ENCODE assay signal across 25 cellular contexts in the genomic region with DNA sequence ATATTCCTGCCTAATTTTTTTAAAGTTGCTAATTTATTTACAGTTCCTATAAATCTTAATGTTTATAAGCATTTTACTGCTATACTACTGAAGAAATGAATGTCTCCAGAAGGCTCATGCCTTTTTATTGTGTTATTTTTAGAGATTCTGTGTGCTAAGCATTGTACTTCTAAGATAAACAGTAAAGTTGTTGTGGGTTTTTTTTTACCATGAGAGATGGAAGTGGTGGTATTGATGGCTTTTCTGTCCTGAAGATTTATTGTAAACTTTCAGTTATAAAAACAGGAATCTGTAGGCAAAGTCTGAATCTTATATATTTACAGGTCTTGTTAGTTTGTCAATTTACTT.
DNase-seq lines count a peak whose midpoint lies in the region; ATAC-seq, FAIRE-seq and TF ChIP-seq lines count a peak whose summit lies in the region.
"Had no signal": no experiment of that assay in that cellular context is flagged by ENCODE, and none has a peak within 500 bp of the region (broad histone marks: within the 10 kb centered on the region; RNA-seq: fewer than 3 reads in every experiment).

No MANE protein-coding gene starts in this region.

- peaks cover 65% of the 10 kb centered on the region for H3K4me1 Mint-ChIP-seq in activated T-cell treated with anti-CD3 and anti-CD28 coated beads, Interleukin-2, amount 50 U/mL, for 24 hours (ENCODE audit: low read depth)
- H3K4me1 Mint-ChIP-seq in activated T-helper 1 cell treated with anti-CD3 and anti-CD28 coated beads, Interleukin-12 subunit alpha, Interleukin-12 subunit beta, Interleukin-2, Interleukin-4 antibody, amounts not matched to agents 30 ng/mL and 10 ng/mL and 1 ng/mL, durations not matched to agents 14 hours and 24 hours and 36 hours (ENCODE audit: low read depth) = peaks cover 43% of the 10 kb centered on the region
- H3K4me1 Mint-ChIP-seq in memory B cell = peaks cover 28% of the 10 kb centered on the region

- peaks cover 13% of the 10 kb centered on the region for H3K4me1 ChIP-seq in HEK293 (ENCODE audit: control insufficient read depth, insufficient read depth, low read length)
- H3K4me1 ChIP-seq: breast epithelium had no signal

- no peak for TF ChIP-seq CTCF in HEK293 (tag by site-specific recombination; IDR thresholded peaks at IDR 0.05)

- peak overlapping the region; percentile 95 for H3K27ac Mint-ChIP-seq in activated T-cell treated with anti-CD3 and anti-CD28 coated beads, Interleukin-2, amount 50 U/mL, for 24 hours
- H3K27ac Mint-ChIP-seq in activated T-helper 1 cell treated with anti-CD3 and anti-CD28 coated beads, Interleukin-12 subunit alpha, Interleukin-12 subunit beta, Interleukin-2, Interleukin-4 antibody, amounts not matched to agents 30 ng/mL and 10 ng/mL and 1 ng/mL, durations not matched to agents 14 hours and 24 hours and 36 hours = peak overlapping the region; percentile 99
- H3K27ac Mint-ChIP-seq in memory B cell = peak overlapping the region; percentile 89

- no peak overlapping the region for H3K4me3 ChIP-seq in HEK293 (ENCODE audit: low read depth, low read length)
- H3K4me3 ChIP-seq: breast epithelium, gastroesophageal sphincter, lower lobe of right lung, psoas muscle had no signal

- H3K27me3 Mint-ChIP-seq in activated T-cell treated with anti-CD3 and anti-CD28 coated beads, Interleukin-2, amount 50 U/mL, for 24 hours = no peaks in the 10 kb centered on the region
- no peaks in the 10 kb centered on the region for H3K27me3 Mint-ChIP-seq in activated T-helper 1 cell treated with anti-CD3 and anti-CD28 coated beads, Interleukin-12 subunit alpha, Interleukin-12 subunit beta, Interleukin-2, Interleukin-4 antibody, amounts not matched to agents 30 ng/mL and 10 ng/mL and 1 ng/mL, durations not matched to agents 14 hours and 24 hours and 36 hours (ENCODE audit: insufficient read depth)
- no peaks in the 10 kb centered on the region for H3K27me3 Mint-ChIP-seq in memory B cell
- H3K27me3 Mint-ChIP-seq: activated naive CD4-positive, alpha-beta T cell treated with anti-CD3 and anti-CD28 coated beads, Interleukin-2, amount 10 ng/mL, durations not matched to agents 7 days and 5 days; naive thymus-derived CD8-positive, alpha-beta T cell had no signal

- no peaks in the 10 kb centered on the region for H3K9me3 Mint-ChIP-seq in activated T-cell treated with anti-CD3 and anti-CD28 coated beads, Interleukin-2, amount 50 U/mL, for 24 hours
- H3K9me3 Mint-ChIP-seq in activated T-helper 1 cell treated with anti-CD3 and anti-CD28 coated beads, Interleukin-12 subunit alpha, Interleukin-12 subunit beta, Interleukin-2, Interleukin-4 antibody, amounts not matched to agents 30 ng/mL and 10 ng/mL and 1 ng/mL, durations not matched to agents 14 hours and 24 hours and 36 hours = no peaks in the 10 kb centered on the region
- no peaks in the 10 kb centered on the region for H3K9me3 Mint-ChIP-seq in memory B cell
- H3K9me3 Mint-ChIP-seq: activated naive CD4-positive, alpha-beta T cell treated with anti-CD3 and anti-CD28 coated beads, Interleukin-2, amount 10 ng/mL, durations not matched to agents 7 days and 5 days; naive thymus-derived CD8-positive, alpha-beta T cell had no signal

- H3K36me3 ChIP-seq in HEK293 (ENCODE audit: control insufficient read depth in 2 of 2, insufficient read depth in 1 of 2, low read length in 2 of 2) = no peaks in the 10 kb centered on the region
- H3K36me3 ChIP-seq: breast epithelium, gastroesophageal sphincter, lower lobe of right lung had no signal

- DNase-seq in activated T-cell treated with anti-CD3 and anti-CD28 coated beads, Interleukin-2, amount 50 U/mL, for 24 hours = no peak
- DNase-seq in activated T-cell treated with anti-CD3 and anti-CD28 coated beads, Interleukin-2, amount 50 U/mL, for 1 hour = no peak
- no peak for DNase-seq in activated T-helper 1 cell treated with anti-CD3 and anti-CD28 coated beads, Interleukin-12 subunit alpha, Interleukin-12 subunit beta, Interleukin-2, Interleukin-4 antibody, amounts not matched to agents 30 ng/mL and 10 ng/mL and 1 ng/mL, durations not matched to agents 14 hours and 24 hours and 36 hours (ENCODE audit: low spot score)
- DNase-seq in memory B cell (ENCODE audit: low spot score in 2 of 2) (no peak), frontal cortex (ENCODE audit: low spot score in 2 of 2) (no peak), cerebellar nuclear complex (lab: John Stamatoyannopoulos, UW) (no peak), SHP77 treated with DMSO at 0.1 percent for 48 hours (lab: John Stamatoyannopoulos, UW) (no peak)
- DNase-seq: ACHN; activated naive CD4-positive, alpha-beta T cell treated with anti-CD3 and anti-CD28 coated beads, Interleukin-2, amount 10 ng/mL, durations not matched to agents 7 days and 5 days; anterior cingulate cortex; COR-L47; HCEC 1CT; lower lobe of right lung; naive thymus-derived CD8-positive, alpha-beta T cell; NCI-H146; NCI-H345; NCI-H69; occipital lobe; psoas muscle; trophoblast cell had no signal

- no peak for ATAC-seq in memory B cell (ENCODE audit: low read depth)
- ATAC-seq: gastroesophageal sphincter; naive thymus-derived CD8-positive, alpha-beta T cell; psoas muscle; Right ventricle myocardium inferior; sciatic nerve had no signal

- H3K27ac ChIP-seq in HEK293 (ENCODE audit: extremely low read depth, low read depth, low read length) = no peak overlapping the region
- H3K27ac ChIP-seq: breast epithelium, gastroesophageal sphincter, lower lobe of right lung, psoas muscle had no signal

- no peak overlapping the region for H3K4me3 Mint-ChIP-seq in activated T-cell treated with anti-CD3 and anti-CD28 coated beads, Interleukin-2, amount 50 U/mL, for 24 hours
- peak overlapping the region; percentile 1 for H3K4me3 Mint-ChIP-seq in activated T-helper 1 cell treated with anti-CD3 and anti-CD28 coated beads, Interleukin-12 subunit alpha, Interleukin-12 subunit beta, Interleukin-2, Interleukin-4 antibody, amounts not matched to agents 30 ng/mL and 10 ng/mL and 1 ng/mL, durations not matched to agents 14 hours and 24 hours and 36 hours
- no peak overlapping the region for H3K4me3 Mint-ChIP-seq in memory B cell
- H3K4me3 Mint-ChIP-seq: activated naive CD4-positive, alpha-beta T cell treated with anti-CD3 and anti-CD28 coated beads, Interleukin-2, amount 10 ng/mL, durations not matched to agents 7 days and 5 days had no signal

- H3K36me3 Mint-ChIP-seq in activated T-cell treated with anti-CD3 and anti-CD28 coated beads, Interleukin-2, amount 50 U/mL, for 24 hours (ENCODE audit: low read depth) = peaks cover 20% of the 10 kb centered on the region
- H3K36me3 Mint-ChIP-seq in activated T-helper 1 cell treated with anti-CD3 and anti-CD28 coated beads, Interleukin-12 subunit alpha, Interleukin-12 subunit beta, Interleukin-2, Interleukin-4 antibody, amounts not matched to agents 30 ng/mL and 10 ng/mL and 1 ng/mL, durations not matched to agents 14 hours and 24 hours and 36 hours (ENCODE audit: low read depth) = peaks cover 14% of the 10 kb centered on the region
- peaks cover 14% of the 10 kb centered on the region for H3K36me3 Mint-ChIP-seq in memory B cell

- FAIRE-seq in frontal cortex (lab: Jason Lieb, UNC) = no peak

- POLR2A ChIA-PET in HEK293 (lab: Yijun Ruan, JAX) = no interaction called here

- CTCF ChIA-PET in HEK293 (lab: Yijun Ruan, JAX) = no interaction called here

- no peaks in the 10 kb centered on the region for H3K9me3 ChIP-seq in HEK293 (ENCODE audit: control insufficient read depth, insufficient read depth, low read depth, low read length)
- H3K9me3 ChIP-seq: breast epithelium, gastroesophageal sphincter, lower lobe of right lung, psoas muscle had no signal

- intact Hi-C loops in activated T-helper 1 cell treated with anti-CD3 and anti-CD28 coated beads, Interleukin-12 subunit alpha, Interleukin-12 subunit beta, Interleukin-2, Interleukin-4 antibody, amounts not matched to agents 30 ng/mL and 10 ng/mL and 1 ng/mL, durations not matched to agents 14 hours and 24 hours and 36 hours (cut with micrococcal nuclease) = loop anchor here (1.0 to 5.0 kb wide), 4 partner anchors 8 to 99 kb away; no protein-coding TSS in a partner anchor

TF ChIP-seq in HEK293, 187 proteins besides CTCF, POLR2A, EP300 and RAD21 (continues in another document):
- TF ChIP-seq ZEB2 (tag by site-specific recombination; IDR thresholded peaks at IDR 0.05) (0 out of 2 replicates have a peak, but pooled peaks have one; percentile 21), ZNF501 (tag by site-specific recombination; IDR thresholded peaks at IDR 0.05) (no peak), SETDB1 (IDR thresholded peaks at IDR 0.05; ENCODE audit: insufficient read length, low read length) (no peak), ZBTB20 (tag by site-specific recombination; IDR thresholded peaks at IDR 0.05) (no peak), ZNF561 (tag by site-specific recombination; IDR thresholded peaks at IDR 0.05; ENCODE audit: borderline replicate concordance) (peak; percentile 42; the same call in 1 of the 2 replicates), ZNF354C (tag by site-specific recombination; IDR thresholded peaks at IDR 0.05; ENCODE audit: borderline replicate concordance, low read depth) (no peak), TCF7L2 (IDR thresholded peaks at IDR 0.05; ENCODE audit: borderline replicate concordance, low read depth, low read length) (peak; percentile 31; the same call in 1 of the 2 replicates), ZNF510 (tag by site-specific recombination; IDR thresholded peaks at IDR 0.05; ENCODE audit: insufficient replicate concordance) (no peak)
- TF ChIP-seq, protein P1, sequence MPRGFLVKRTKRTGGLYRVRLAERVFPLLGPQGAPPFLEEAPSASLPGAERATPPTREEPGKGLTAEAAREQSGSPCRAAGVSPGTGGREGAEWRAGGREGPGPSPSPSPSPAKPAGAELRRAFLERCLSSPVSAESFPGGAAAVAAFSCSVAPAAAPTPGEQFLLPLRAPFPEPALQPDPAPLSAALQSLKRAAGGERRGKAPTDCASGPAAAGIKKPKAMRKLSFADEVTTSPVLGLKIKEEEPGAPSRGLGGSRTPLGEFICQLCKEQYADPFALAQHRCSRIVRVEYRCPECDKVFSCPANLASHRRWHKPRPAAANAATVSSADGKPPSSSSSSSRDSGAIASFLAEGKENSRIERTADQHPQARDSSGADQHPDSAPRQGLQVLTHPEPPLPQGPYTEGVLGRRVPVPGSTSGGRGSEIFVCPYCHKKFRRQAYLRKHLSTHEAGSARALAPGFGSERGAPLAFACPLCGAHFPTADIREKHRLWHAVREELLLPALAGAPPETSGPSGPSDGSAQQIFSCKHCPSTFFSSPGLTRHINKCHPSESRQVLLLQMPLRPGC (tag by site-specific recombination; IDR thresholded peaks at IDR 0.05) = no peak
